Comparison of ENCODE assay signal across 1 cellular context in the genomic region with DNA sequence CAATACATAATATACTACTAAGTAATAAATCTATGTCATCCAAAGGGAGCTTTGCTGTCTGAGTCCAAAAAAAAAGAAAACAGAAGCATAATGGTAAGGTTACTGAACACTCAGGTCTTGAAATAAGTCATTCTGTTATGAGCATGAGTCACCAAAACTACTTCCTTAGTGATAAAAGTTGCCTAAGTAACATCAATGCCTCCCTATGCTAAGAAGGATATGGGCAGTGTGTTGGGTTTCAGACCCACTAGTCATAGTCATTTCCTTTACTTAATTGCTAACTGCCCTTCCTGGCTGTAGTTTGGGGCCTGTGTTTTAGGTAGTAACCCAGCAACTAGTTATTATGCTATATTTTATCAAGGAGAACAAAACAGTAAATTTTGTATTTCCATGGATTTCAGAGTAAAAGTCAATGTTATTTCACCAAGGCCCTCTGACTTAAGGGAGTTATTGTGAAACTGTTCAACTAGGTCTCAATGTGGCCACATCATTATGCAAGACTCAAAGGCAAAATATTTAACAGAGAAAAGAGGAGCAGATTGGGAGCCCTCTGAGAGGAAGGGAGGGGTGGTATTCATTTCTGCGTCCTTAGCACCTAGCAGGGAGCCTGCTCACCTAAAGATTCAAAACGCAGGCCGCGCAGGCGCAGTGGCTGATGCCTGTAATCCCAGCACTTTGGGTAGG.
TF ChIP-seq lines count a peak whose summit lies in the region.

No MANE protein-coding gene starts in this region.

TF ChIP-seq in H1, 55 proteins besides CTCF, POLR2A, EP300 and RAD21 (continued from another document):
- TF ChIP-seq RBBP5 (IDR thresholded peaks at IDR 0.05; ENCODE audit: borderline replicate concordance, low read depth, low read length) (no peak), CBX8 (IDR thresholded peaks at IDR 0.05; ENCODE audit: borderline replicate concordance, low read depth, low read length) (no peak), PHF8 (conservative IDR thresholded peaks at IDR 0.05; ENCODE audit: low read depth, low read length) (no peak)
